ENCODE assay signal across 1 cellular context in genomic region chr3:15064299-15064834, GRCh38.
TF ChIP-seq lines count a peak whose summit lies in the region.

No MANE protein-coding gene starts in this region.

TF ChIP-seq in K562, 482 proteins besides CTCF, POLR2A, EP300 and RAD21 (continued from another document):
- TF ChIP-seq CHD7 (IDR thresholded peaks at IDR 0.05; ENCODE audit: low read depth, low read length) (no peak), CREM (IDR thresholded peaks at IDR 0.05; ENCODE audit: low read depth) (no peak), ARID4B (CRISPR knock-in tag; IDR thresholded peaks at IDR 0.05) (no peak), NR2C1 (IDR thresholded peaks at IDR 0.05) (no peak), NR2C1 (tag; IDR thresholded peaks at IDR 0.05) (no peak), ZC3H11A (IDR thresholded peaks at IDR 0.05; ENCODE audit: low read depth, low read length) (no peak), EGR1 (conservative IDR thresholded peaks at IDR 0.05) (no peak), ATF7 (IDR thresholded peaks at IDR 0.05) (no peak), ZNF384 (IDR thresholded peaks at IDR 0.05; ENCODE audit: low read depth, low read length) (no peak), ZNF318 (IDR thresholded peaks at IDR 0.05; ENCODE audit: borderline replicate concordance in 1 of 2, low read depth in 1 of 2) (no peak), SETDB1 (IDR thresholded peaks at IDR 0.05; ENCODE audit: low read length) (no peak)
